Comparison of ENCODE assay signal across 17 cellular contexts in the genomic region with DNA sequence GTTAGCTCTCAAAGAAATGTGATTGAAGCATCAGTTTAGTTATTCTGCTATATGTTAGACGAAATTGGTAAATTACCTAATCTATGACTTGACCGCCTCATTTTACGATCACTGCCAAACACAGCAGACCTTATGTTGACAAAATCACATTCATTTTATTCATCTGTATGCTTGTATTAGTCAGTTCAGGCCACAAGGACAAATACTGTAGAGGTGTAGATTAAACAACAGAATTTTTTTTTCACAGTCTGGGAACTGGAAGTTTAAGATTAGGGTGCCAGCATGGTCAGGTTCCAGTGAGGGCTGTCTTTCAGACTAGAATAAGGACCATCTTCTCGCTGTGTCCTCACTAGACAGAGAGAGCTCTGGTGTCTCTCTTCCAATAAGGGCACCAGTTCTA.
"Had no signal": no experiment of that assay in that cellular context is flagged by ENCODE, and none has a peak within 500 bp of the region (broad histone marks: within the 10 kb centered on the region; RNA-seq: fewer than 3 reads in every experiment).

No MANE protein-coding gene starts in this region.

- H3K4me1 Mint-ChIP-seq: mesothelial cell of epicardium; naive thymus-derived CD4-positive, alpha-beta T cell; stimulated activated naive B cell treated with anti-CD40 and anti-IgM and Interleukin-4, amounts not matched to agents 10 μg/mL and 1 μg/mL and 100 μg/mL, for 72 hours had no signal

- H3K9me3 ChIP-seq: left lung, ovary, right lobe of liver, suprapubic skin had no signal

- H3K36me3 ChIP-seq: left lung, ovary, right lobe of liver, suprapubic skin had no signal

- H3K9me3 Mint-ChIP-seq: stimulated activated naive CD8-positive, alpha-beta T cell treated with anti-CD3 and anti-CD28 coated beads, Interleukin-15, Interleukin-2, amounts not matched to agents 100 ng/mL and 50 ng/mL, for 24 hours had no signal

- ATAC-seq: left lung; naive thymus-derived CD4-positive, alpha-beta T cell; right lobe of liver; stimulated activated naive B cell treated with anti-CD40 and anti-IgM and Interleukin-4, amounts not matched to agents 10 μg/mL and 1 μg/mL and 100 μg/mL, for 72 hours had no signal

- H3K27ac Mint-ChIP-seq: mesothelial cell of epicardium; naive thymus-derived CD4-positive, alpha-beta T cell; nephron progenitor cell; stimulated activated naive B cell treated with anti-CD40 and anti-IgM and Interleukin-4, amounts not matched to agents 10 μg/mL and 1 μg/mL and 100 μg/mL, for 72 hours; stimulated activated naive CD8-positive, alpha-beta T cell treated with anti-CD3 and anti-CD28 coated beads, Interleukin-15, Interleukin-2, amounts not matched to agents 100 ng/mL and 50 ng/mL, for 24 hours had no signal

- H3K4me1 ChIP-seq: left lung, suprapubic skin had no signal

- H3K4me3 Mint-ChIP-seq: mesothelial cell of epicardium; naive thymus-derived CD4-positive, alpha-beta T cell; nephron progenitor cell; stimulated activated naive B cell treated with anti-CD40 and anti-IgM and Interleukin-4, amounts not matched to agents 10 μg/mL and 1 μg/mL and 100 μg/mL, for 72 hours; stimulated activated naive CD8-positive, alpha-beta T cell treated with anti-CD3 and anti-CD28 coated beads, Interleukin-15, Interleukin-2, amounts not matched to agents 100 ng/mL and 50 ng/mL, for 24 hours had no signal

- H3K4me3 ChIP-seq: left lung, ovary, right lobe of liver, suprapubic skin had no signal

- H3K27me3 ChIP-seq: left lung, ovary, right lobe of liver, suprapubic skin had no signal

- DNase-seq: cerebellar nuclear complex; cortex of kidney; kidney; left lung; mesenchymal stem cell; naive thymus-derived CD4-positive, alpha-beta T cell; nephron progenitor cell; occipital lobe; ovary; retina; right lobe of liver; stimulated activated CD4-positive, alpha-beta T cell treated with anti-CD3 and anti-CD28 coated beads, Interleukin-15, amount 100 ng/mL, for 24 hours; stimulated activated CD4-positive, alpha-beta T cell treated with anti-CD3 and anti-CD28 coated beads, Interleukin-2, amount 100 ng/mL, for 48 hours; stimulated activated naive B cell treated with anti-CD40 and anti-IgM and Interleukin-4, amounts not matched to agents 10 μg/mL and 1 μg/mL and 100 μg/mL, for 72 hours had no signal

- H3K27ac ChIP-seq: left lung, ovary, suprapubic skin had no signal

- H3K36me3 Mint-ChIP-seq: mesothelial cell of epicardium; naive thymus-derived CD4-positive, alpha-beta T cell; stimulated activated naive B cell treated with anti-CD40 and anti-IgM and Interleukin-4, amounts not matched to agents 10 μg/mL and 1 μg/mL and 100 μg/mL, for 72 hours had no signal
